Comparison of ENCODE assay signal across 8 cellular contexts in genomic region chr6:6008114-6008647, GRCh38. TPM values are rescaled to one million over a fixed set of nuclear protein-coding genes. Genes with fewer than 3 reads are reported as not detected.
DNase-seq lines count a peak whose midpoint lies in the region; ATAC-seq and TF ChIP-seq lines count a peak whose summit lies in the region.

No MANE protein-coding gene starts in this region.

- H3K9me3 ChIP-seq in ectodermal cell (ENCODE audit: control insufficient read depth, low read length) (no peaks in the 10 kb centered on the region), psoas muscle (no peaks in the 10 kb centered on the region)

- H3K4me1 ChIP-seq in KMS-11 (ENCODE audit: low read depth, poor library complexity, severe bottlenecking) (peaks cover 17% of the 10 kb centered on the region), ectodermal cell (ENCODE audit: control insufficient read depth, insufficient read depth, low read length) (peaks cover 39% of the 10 kb centered on the region), psoas muscle (peaks cover 23% of the 10 kb centered on the region)

- no peaks in the 10 kb centered on the region for H4K20me1 ChIP-seq in KMS-11 (ENCODE audit: insufficient read depth)

- H3K79me2 ChIP-seq in KMS-11 (ENCODE audit: insufficient read depth, low read depth) = no peaks in the 10 kb centered on the region

- peak overlapping the region; percentile 99 for H3K4me2 ChIP-seq in KMS-11

- intact Hi-C loops in psoas muscle (cut with DNase I) = loop anchor here in 1 of 2 donors (10.0 kb wide), 1 partner anchor 263 kb away; no protein-coding TSS in a partner anchor

- H2AFZ ChIP-seq in KMS-11 (ENCODE audit: low read depth) = peak overlapping the region; percentile 95

- H3K27me3 ChIP-seq in KMS-11 (ENCODE audit: insufficient read depth, low read depth) (peaks cover 27% of the 10 kb centered on the region), ectodermal cell (ENCODE audit: control insufficient read depth, insufficient read depth, low read length, poor library complexity, severe bottlenecking) (peaks cover 78% of the 10 kb centered on the region), psoas muscle (ENCODE audit: insufficient read depth in 3 of 3, low read length in 2 of 3) (peaks cover 7 to 76% (median 44%) of the 10 kb centered on the region in 3 donors)

- peak; percentile 69 for DNase-seq in NCI-H2029 (lab: John Stamatoyannopoulos, UW)
- no peak for DNase-seq in NCI-H2029 treated with DMSO at 0.1 percent for 48 hours (lab: John Stamatoyannopoulos, UW)
- no peak for DNase-seq in psoas muscle
- DNase-seq in stimulated activated CD4-positive, alpha-beta T cell treated with anti-CD3 and anti-CD28 coated beads, Interleukin-2, amount 100 ng/mL, for 48 hours = no peak
- DNase-seq in NCI-H226 = no peak
- DNase-seq in OCI-M2 (lab: John Stamatoyannopoulos, UW; ENCODE audit: unreplicated experiment) = no peak

- no peak for ATAC-seq in psoas muscle

- H3K27ac ChIP-seq in KMS-11 = peak overlapping the region; percentile 25; the same call in 1 of the 2 replicates
- H3K27ac ChIP-seq in ectodermal cell (ENCODE audit: insufficient read depth, low read depth, low read length, poor library complexity, severe bottlenecking) = no peak overlapping the region
- peak overlapping the region; percentile 66 for H3K27ac ChIP-seq in psoas muscle

- H3K36me3 ChIP-seq in KMS-11 (ENCODE audit: insufficient read depth) (no peaks in the 10 kb centered on the region), ectodermal cell (ENCODE audit: control insufficient read depth, insufficient read depth, low read length) (no peaks in the 10 kb centered on the region), psoas muscle (ENCODE audit: insufficient read depth in 1 of 2, low read depth in 1 of 2) (no peaks in the 10 kb centered on the region)

- TF ChIP-seq CTCF in KMS-11 (conservative IDR thresholded peaks at IDR 0.05; ENCODE audit: low read depth, low read length) (no peak), psoas muscle (IDR thresholded peaks at IDR 0.05) (no peak)

- WGBS in ectodermal cell, 2 experiments = 1% methylated on average over 17 to 18 of the region's 18 CpGs
- 3 to 5% (median 3%) methylated on average over 17 to 18 of the region's 18 CpGs for WGBS in psoas muscle, 3 donors

- H3K9ac ChIP-seq in KMS-11 = peak overlapping the region; percentile 76; the same call in 1 of the 2 replicates

- no peak overlapping the region for H3K4me3 ChIP-seq in KMS-11 (IDR thresholded peaks at IDR 0.05; ENCODE audit: insufficient read depth, low read depth, low read length)
- peak overlapping the region; percentile 52 for H3K4me3 ChIP-seq in ectodermal cell (ENCODE audit: insufficient read depth, low read depth, low read length)
- peak overlapping the region; percentile 65 for H3K4me3 ChIP-seq in psoas muscle

RNA-seq across cellular contexts. Expression of gene NRN1, which starts 1.5 kb away (rescaled TPM):
- 1.0 TPM for polyA plus RNA-seq in ectodermal cell (2013, experiment 1 of 4)
- 1.3 TPM for polyA plus RNA-seq in ectodermal cell (2013, experiment 2 of 4)
- polyA plus RNA-seq in ectodermal cell (2013, experiment 3 of 4) = 1.3 TPM
- 1.5 TPM for polyA plus RNA-seq in ectodermal cell (2013, experiment 4 of 4)
- 10 to 100 TPM in 1 of 4 donors, 1 to 10 TPM in 3; 4.6 to 12.8 (median 7.4) TPM for total RNA-seq in psoas muscle
- polyA plus RNA-seq in psoas muscle = 1 to 10 TPM; 4.7 to 9.3 (median 7.7) TPM
